1 cellular context compared by ENCODE assay signal in the genomic region with DNA sequence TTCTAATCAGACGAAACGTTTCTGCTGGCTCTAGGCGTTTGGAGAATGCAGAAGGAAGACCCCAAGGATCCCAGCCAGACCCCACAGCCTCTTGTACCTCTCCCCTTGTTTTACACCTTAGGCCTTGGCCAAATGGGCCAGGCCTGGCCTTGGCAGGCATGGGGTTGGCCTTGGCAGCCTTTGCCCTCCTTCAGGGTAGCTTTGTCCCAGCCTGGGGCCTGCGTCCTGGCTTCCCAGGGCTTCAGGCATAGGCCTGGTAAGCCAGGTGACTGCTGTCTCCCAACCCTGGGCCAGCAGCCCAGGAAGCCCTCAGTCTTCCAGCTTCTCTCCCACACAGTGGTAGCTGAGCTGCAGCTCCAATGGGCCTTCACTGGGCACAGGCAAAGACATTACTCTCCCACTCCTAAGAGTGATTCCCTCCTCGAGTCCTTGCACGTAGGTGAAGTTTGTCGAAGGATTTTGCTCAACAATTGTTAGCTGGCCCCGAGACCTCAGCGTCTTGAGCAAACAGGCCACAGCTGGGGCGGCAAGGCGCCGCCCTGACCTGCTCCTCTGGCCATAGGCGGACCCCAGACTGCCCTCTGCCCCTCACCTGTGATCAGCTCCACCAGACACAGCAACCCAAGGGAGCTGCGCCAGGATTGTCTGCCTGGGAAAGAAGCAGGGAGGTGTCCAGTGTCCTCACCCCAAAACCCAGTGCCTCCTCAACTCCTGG.
A peak's percentile ranks its signal among the peaks of the same experiment; 100 is the strongest.
TF ChIP-seq lines count a peak whose summit lies in the region.

No MANE protein-coding gene starts in this region.

TF ChIP-seq in H1, 55 proteins besides CTCF, POLR2A, EP300 and RAD21:
- TF ChIP-seq SUZ12 (IDR thresholded peaks at IDR 0.05; ENCODE audit: low read length) (peak; percentile 95), BACH1 (IDR thresholded peaks at IDR 0.05; ENCODE audit: low read length) (no peak), CBX8 (IDR thresholded peaks at IDR 0.05; ENCODE audit: borderline replicate concordance, low read depth, low read length) (peak; percentile 75; the same call in 1 of the 2 replicates), EZH2 (IDR thresholded peaks at IDR 0.05; ENCODE audit: low read depth, low read length, severe bottlenecking) (peak; percentile 71), BRCA1 (IDR thresholded peaks at IDR 0.05; ENCODE audit: low read depth, low read length) (no peak), RNF2 (IDR thresholded peaks at IDR 0.05; ENCODE audit: borderline replicate concordance, low read depth, low read length, missing control alignments, poor library complexity, severe bottlenecking) (peak; percentile 70), NRF1 (IDR thresholded peaks at IDR 0.05; ENCODE audit: low read depth, low read length) (no peak)
